In genomic region chr1:156706647-156707008, GRCh38 we compare ENCODE assay signal across 9 cellular contexts. TPM values are rescaled to one million over a fixed set of nuclear protein-coding genes. Genes with fewer than 3 reads are reported as not detected.
DNase-seq lines count a peak whose midpoint lies in the region; ATAC-seq and TF ChIP-seq lines count a peak whose summit lies in the region.
"Had no signal": no experiment of that assay in that cellular context is flagged by ENCODE, and none has a peak within 500 bp of the region (broad histone marks: within the 10 kb centered on the region; RNA-seq: fewer than 3 reads in every experiment).

No MANE protein-coding gene starts in this region.

- ATAC-seq in CD4-positive, alpha-beta T cell (ENCODE audit: poor library complexity): peak; percentile 25
- ATAC-seq in HG03025 (IDR thresholded peaks at IDR 0.05; ENCODE audit: low FRiP score, unreplicated experiment) (no peak), HG03108 (IDR thresholded peaks at IDR 0.05; ENCODE audit: unreplicated experiment) (no peak), GM18858 (IDR thresholded peaks at IDR 0.05; ENCODE audit: unreplicated experiment) (no peak)

- no peaks in the 10 kb centered on the region for H3K9me3 ChIP-seq in CD4-positive, alpha-beta T cell (ENCODE audit: control insufficient read depth, low read length)
- no peaks in the 10 kb centered on the region for H3K9me3 ChIP-seq in duodenal mucosa (ENCODE audit: control insufficient read depth in 1 of 2, low read length in 2 of 2)

- peaks cover 34% of the 10 kb centered on the region for H3K27me3 Mint-ChIP-seq in CD4-positive, alpha-beta T cell
- H3K27me3 Mint-ChIP-seq in mesothelial cell of epicardium (ENCODE audit: low read depth): no peaks in the 10 kb centered on the region

- peaks cover 32% of the 10 kb centered on the region for H3K4me1 Mint-ChIP-seq in CD4-positive, alpha-beta T cell (ENCODE audit: low read depth)
- H3K4me1 Mint-ChIP-seq in mesothelial cell of epicardium: peaks cover 87% of the 10 kb centered on the region

- no peaks in the 10 kb centered on the region for H3K9me3 Mint-ChIP-seq in CD4-positive, alpha-beta T cell
- H3K9me3 Mint-ChIP-seq in mesothelial cell of epicardium: no peaks in the 10 kb centered on the region

- H3K4me3 ChIP-seq in duodenal mucosa (ENCODE audit: low read depth in 1 of 2, low read length in 2 of 2): peak overlapping the region; percentile 65 to 68

- DNase-seq in CD4-positive, alpha-beta T cell: peak in 5 of 10 experiments; percentile 4 to 39 (median 11)
- DNase-seq in NCI-H82 (lab: John Stamatoyannopoulos, UW): peak; percentile 94
- peak; percentile 43 to 69 for DNase-seq in mesothelial cell of epicardium (ENCODE audit: low spot score in 2 of 2, unreplicated experiment in 2 of 2)
- DNase-seq in SKM-1 treated with dmso at 0.1 percent for 144 hours (lab: John Stamatoyannopoulos, UW; ENCODE audit: unreplicated experiment): no peak

- H3K4me3 Mint-ChIP-seq in CD4-positive, alpha-beta T cell: peak overlapping the region; percentile 97
- H3K4me3 Mint-ChIP-seq in mesothelial cell of epicardium: peak overlapping the region; percentile 84

- no peak for TF ChIP-seq CTCF in CD4-positive, alpha-beta T cell (IDR thresholded peaks at IDR 0.05)
- no peak for TF ChIP-seq CTCF in mesothelial cell of epicardium (IDR thresholded peaks at IDR 0.05; ENCODE audit: unreplicated experiment)

- peaks cover 30 to 42% of the 10 kb centered on the region in 2 donors for H3K4me1 ChIP-seq in duodenal mucosa (ENCODE audit: control insufficient read depth in 1 of 2, insufficient read depth in 2 of 2, low read length in 2 of 2)

- peak overlapping the region; percentile 53 for H3K27ac ChIP-seq in CD4-positive, alpha-beta T cell (ENCODE audit: low read depth, low read length)
- H3K27ac ChIP-seq in duodenal mucosa (ENCODE audit: low read depth, low read length): no peak overlapping the region
- H3K27ac ChIP-seq: HL-60 had no signal

- CTCF ChIA-PET in CD4-positive, alpha-beta T cell (lab: Charles Lee): interaction anchor here (0.9 to 4.6 kb wide), 10 partner anchors 14 to 101 kb away, joined by 3 to 51 read pairs (median 6); partner anchors contain the start of genes ISG20L2 and METTL25B

- H3K36me3 Mint-ChIP-seq in CD4-positive, alpha-beta T cell (ENCODE audit: low read depth): no peaks in the 10 kb centered on the region
- peaks cover 2% of the 10 kb centered on the region for H3K36me3 Mint-ChIP-seq in mesothelial cell of epicardium

- POLR2A ChIA-PET in CD4-positive, alpha-beta T cell (lab: Charles Lee): interaction anchor here (0.8 to 2.7 kb wide), 13 partner anchors 9 to 206 kb away, joined by 3 to 25 read pairs (median 8); partner anchors contain the start of genes HDGF, ISG20L2, MEF2D and METTL25B

- peak overlapping the region; percentile 37 to 51 for H3K9ac ChIP-seq in duodenal mucosa (ENCODE audit: low read depth in 1 of 2, low read length in 2 of 2)

- no peaks in the 10 kb centered on the region for H3K36me3 ChIP-seq in duodenal mucosa (ENCODE audit: control insufficient read depth in 1 of 2, insufficient read depth in 2 of 2, low read length in 2 of 2)

- H3K27ac Mint-ChIP-seq in CD4-positive, alpha-beta T cell: peak overlapping the region; percentile 77
- H3K27ac Mint-ChIP-seq in mesothelial cell of epicardium: peak overlapping the region; percentile 96

- intact Hi-C loops in CD4-positive, alpha-beta T cell (cut with DNase I, micrococcal nuclease): loop anchor here (1.0 to 2.0 kb wide), 4 partner anchors 17 to 19 kb away; no protein-coding TSS in a partner anchor

- peaks cover 24% of the 10 kb centered on the region for H3K27me3 ChIP-seq in CD4-positive, alpha-beta T cell (ENCODE audit: control insufficient read depth, insufficient read depth, low read length)
- peaks cover 26 to 31% of the 10 kb centered on the region in 2 donors for H3K27me3 ChIP-seq in duodenal mucosa (ENCODE audit: control insufficient read depth in 1 of 2, insufficient read depth in 2 of 2, low read length in 2 of 2)

RNA-seq across cellular contexts. Expression of gene CRABP2, which starts 1.2 kb away (rescaled TPM):
- 1 to 10 TPM; 3.2 to 4.2 TPM for total RNA-seq in CD4-positive, alpha-beta T cell
- total RNA-seq in mesothelial cell of epicardium: 676 to 704 TPM (median 686 TPM) in 3 replicates

RNA-seq across cellular contexts. Expression of gene METTL25B, which starts 21.6 kb away (rescaled TPM):
- 10 to 100 TPM; 10.6 to 12.0 TPM for total RNA-seq in CD4-positive, alpha-beta T cell
- 36.9 to 39.2 TPM (median 39.0 TPM) in 3 replicates for total RNA-seq in mesothelial cell of epicardium

RNA-seq across cellular contexts. Expression of gene ISG20L2, which starts 21.9 kb away (rescaled TPM):
- 10 to 100 TPM; 44.2 to 50.9 TPM for total RNA-seq in CD4-positive, alpha-beta T cell
- 37.3 to 41.9 TPM (median 39.3 TPM) in 3 replicates for total RNA-seq in mesothelial cell of epicardium

RNA-seq across cellular contexts. Expression of gene NES, which starts 29.4 kb away (rescaled TPM):
- total RNA-seq in CD4-positive, alpha-beta T cell: not detected
- 53.8 to 56.9 TPM (median 56.8 TPM) in 3 replicates for total RNA-seq in mesothelial cell of epicardium

RNA-seq across cellular contexts. Expression of gene MRPL24, which starts 34.3 kb away (rescaled TPM):
- 10 to 100 TPM; 11.7 to 11.9 TPM for total RNA-seq in CD4-positive, alpha-beta T cell
- 35.5 to 40.5 TPM (median 38.4 TPM) in 3 replicates for total RNA-seq in mesothelial cell of epicardium

Comparison
In these comparisons a context has a peak if more than half of its experiments do, and no peak if none do; other contexts are left out.
1. RNA of gene CRABP2, which starts 1.2 kb away (total RNA-seq): 676 to 704 TPM in mesothelial cell of epicardium; 3.2 to 4.2 TPM in CD4-positive, alpha-beta T cell; every median in the first group is over 100 times any median in the second.